Comparison of ENCODE assay signal across 35 cellular contexts in the genomic region with DNA sequence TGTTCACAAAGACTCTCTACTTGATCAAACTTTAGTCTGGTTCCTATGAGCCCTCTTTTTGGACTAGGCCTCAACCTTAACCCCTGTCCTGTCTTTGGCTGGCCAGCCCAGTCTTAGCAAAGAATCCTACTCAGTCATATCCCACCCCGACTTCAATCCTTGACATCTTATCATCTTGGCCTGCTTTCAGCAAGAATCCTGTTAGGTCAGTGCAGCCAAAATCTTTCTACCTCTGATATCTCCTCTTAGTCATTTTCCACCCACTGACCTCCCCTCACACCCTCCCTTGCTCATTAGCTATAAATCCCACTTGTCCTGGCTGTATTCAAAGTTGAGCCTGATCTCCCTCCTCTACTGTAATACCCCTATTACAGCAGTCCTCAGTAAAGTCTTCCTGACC.
"Had no signal": no experiment of that assay in that cellular context is flagged by ENCODE, and none has a peak within 500 bp of the region (broad histone marks: within the 10 kb centered on the region; RNA-seq: fewer than 3 reads in every experiment).

No MANE protein-coding gene starts in this region.

- H3K36me3 Mint-ChIP-seq: activated naive CD4-positive, alpha-beta T cell treated with anti-CD3 and anti-CD28 coated beads, Interleukin-2, amount 50 U/mL, for 24 hours; activated naive CD8-positive, alpha-beta T cell treated with anti-CD3 and anti-CD28 coated beads, Interleukin-2, amount 10 ng/mL, durations not matched to agents 7 days and 5 days had no signal

- H3K9me3 ChIP-seq: body of pancreas, breast epithelium, MG63 had no signal

- H3K9me3 Mint-ChIP-seq: activated CD4-positive, alpha-beta T cell treated with anti-CD3 and anti-CD28 coated beads, Interleukin-2, amount 10 ng/mL, durations not matched to agents 7 days and 5 days; activated naive CD4-positive, alpha-beta T cell treated with anti-CD3 and anti-CD28 coated beads, Interleukin-2, amount 50 U/mL, for 24 hours; activated naive CD8-positive, alpha-beta T cell treated with anti-CD3 and anti-CD28 coated beads, Interleukin-2, amount 10 ng/mL, durations not matched to agents 7 days and 5 days; activated T-cell treated with anti-CD3 and anti-CD28 coated beads, Interleukin-2, amount 50 U/mL, for 24 hours; activated T-helper 2 cell treated with anti-CD3 and anti-CD28 coated beads, Interferon-gamma antibody, Interleukin-2, Interleukin-4, amounts not matched to agents 10 μg/mL and 5 μg/mL and 100 μg/mL, durations not matched to agents 14 hours and 24 hours and 36 hours had no signal

- H3K4me1 Mint-ChIP-seq: activated CD4-positive, alpha-beta T cell treated with anti-CD3 and anti-CD28 coated beads for 36 hours; activated CD4-positive, alpha-beta T cell treated with anti-CD3 and anti-CD28 coated beads, Interleukin-2, amount 10 ng/mL, durations not matched to agents 7 days and 5 days; activated naive CD4-positive, alpha-beta T cell treated with anti-CD3 and anti-CD28 coated beads, Interleukin-2, amount 50 U/mL, for 24 hours; activated naive CD8-positive, alpha-beta T cell treated with anti-CD3 and anti-CD28 coated beads, Interleukin-2, amount 10 ng/mL, durations not matched to agents 7 days and 5 days had no signal

- ATAC-seq: activated CD4-positive, alpha-beta T cell treated with anti-CD3 and anti-CD28 coated beads for 36 hours; activated CD4-positive, CD25-positive, alpha-beta regulatory T cell treated with anti-CD3 and anti-CD28 coated beads, Interleukin-2, amount 50 U/mL, for 24 hours; activated CD8-positive, alpha-beta T cell treated with anti-CD3 and anti-CD28 coated beads, Interleukin-2, amount 10 ng/mL, durations not matched to agents 7 days and 5 days; body of pancreas; PC-3 had no signal

- H3K36me3 ChIP-seq: breast epithelium, MG63 had no signal

- H3K4me3 ChIP-seq: body of pancreas, breast epithelium, MG63 had no signal

- H3K4me1 ChIP-seq: body of pancreas, breast epithelium had no signal

- DNase-seq: activated CD4-positive, alpha-beta T cell treated with anti-CD3 and anti-CD28 coated beads for 36 hours; activated CD4-positive, alpha-beta T cell treated with anti-CD3 and anti-CD28 coated beads, Interleukin-2, amount 10 ng/mL, durations not matched to agents 7 days and 5 days; activated CD4-positive, alpha-beta T cell treated with anti-CD3 and anti-CD28 coated beads, Interleukin-2, amount 50 U/mL, for 48 hours; activated CD8-positive, alpha-beta T cell treated with anti-CD3 and anti-CD28 coated beads, Interleukin-2, amount 10 ng/mL, durations not matched to agents 7 days and 5 days; activated gamma-delta T cell; activated naive CD4-positive, alpha-beta T cell treated with Interleukin-2 at 50 U/mL for 16 hours; activated naive CD8-positive, alpha-beta T cell treated with anti-CD3 and anti-CD28 coated beads, Interleukin-2, amount 10 ng/mL, durations not matched to agents 7 days and 5 days; activated T-cell treated with anti-CD3 and anti-CD28 coated beads, Interleukin-2, amount 50 U/mL, for 24 hours; body of pancreas; caudate nucleus; cerebellar nuclear complex; Kasumi-1; KG1; MG63; NCI-H1048; NCI-H1105 treated with DMSO at 0.1 percent for 48 hours; NCI-H1436; NCI-H1694; NCI-H1930; NCI-H2081 treated with DMSO at 0.1 percent for 48 hours; NCI-H510A; NCI-H526; NCI-H748 treated with DMSO at 0.1 percent for 48 hours; NK-92 treated with Interleukin-12 subunit alpha and Interleukin-12 subunit beta, amount 100 ng/mL, for 24 hours; PC-3; Right ventricle myocardium superior; SW 1271; T-helper 1 cell; T-helper 2 cell; T-helper 9 cell had no signal

- H3K27me3 Mint-ChIP-seq: activated CD4-positive, alpha-beta T cell treated with anti-CD3 and anti-CD28 coated beads, Interleukin-2, amount 10 ng/mL, durations not matched to agents 7 days and 5 days; activated naive CD4-positive, alpha-beta T cell treated with anti-CD3 and anti-CD28 coated beads, Interleukin-2, amount 50 U/mL, for 24 hours; activated naive CD8-positive, alpha-beta T cell treated with anti-CD3 and anti-CD28 coated beads, Interleukin-2, amount 10 ng/mL, durations not matched to agents 7 days and 5 days; activated T-cell treated with anti-CD3 and anti-CD28 coated beads, Interleukin-2, amount 50 U/mL, for 24 hours had no signal

- H3K27ac Mint-ChIP-seq: activated CD4-positive, alpha-beta T cell treated with anti-CD3 and anti-CD28 coated beads for 36 hours; activated CD4-positive, alpha-beta T cell treated with anti-CD3 and anti-CD28 coated beads, Interleukin-2, amount 10 ng/mL, durations not matched to agents 7 days and 5 days; activated CD8-positive, alpha-beta T cell treated with anti-CD3 and anti-CD28 coated beads, Interleukin-2, amount 10 ng/mL, durations not matched to agents 7 days and 5 days; activated naive CD4-positive, alpha-beta T cell treated with anti-CD3 and anti-CD28 coated beads, Interleukin-2, amount 50 U/mL, for 24 hours; activated naive CD8-positive, alpha-beta T cell treated with anti-CD3 and anti-CD28 coated beads, Interleukin-2, amount 10 ng/mL, durations not matched to agents 7 days and 5 days; activated T-cell treated with anti-CD3 and anti-CD28 coated beads, Interleukin-2, amount 50 U/mL, for 24 hours; activated T-helper 2 cell treated with anti-CD3 and anti-CD28 coated beads, Interferon-gamma antibody, Interleukin-2, Interleukin-4, amounts not matched to agents 10 μg/mL and 5 μg/mL and 100 μg/mL, durations not matched to agents 14 hours and 24 hours and 36 hours had no signal

- H3K27me3 ChIP-seq: body of pancreas, breast epithelium, MG63 had no signal

- H3K27ac ChIP-seq: body of pancreas, breast epithelium, RWPE1 had no signal

- H3K4me3 Mint-ChIP-seq: activated CD4-positive, alpha-beta T cell treated with anti-CD3 and anti-CD28 coated beads for 36 hours; activated CD4-positive, alpha-beta T cell treated with anti-CD3 and anti-CD28 coated beads, Interleukin-2, amount 10 ng/mL, durations not matched to agents 7 days and 5 days; activated CD8-positive, alpha-beta T cell treated with anti-CD3 and anti-CD28 coated beads, Interleukin-2, amount 10 ng/mL, durations not matched to agents 7 days and 5 days; activated naive CD4-positive, alpha-beta T cell treated with anti-CD3 and anti-CD28 coated beads, Interleukin-2, amount 50 U/mL, for 24 hours; activated naive CD8-positive, alpha-beta T cell treated with anti-CD3 and anti-CD28 coated beads, Interleukin-2, amount 10 ng/mL, durations not matched to agents 7 days and 5 days; activated T-cell treated with anti-CD3 and anti-CD28 coated beads, Interleukin-2, amount 50 U/mL, for 24 hours had no signal
